ENCODE assay signal across 23 cellular contexts in genomic region chr17:37092701-37093100, GRCh38.
"Had no signal": no experiment of that assay in that cellular context is flagged by ENCODE, and none has a peak within 500 bp of the region (broad histone marks: within the 10 kb centered on the region; RNA-seq: fewer than 3 reads in every experiment).

No MANE protein-coding gene starts in this region.

- H3K27me3 Mint-ChIP-seq: activated CD4-positive, alpha-beta T cell treated with anti-CD3 and anti-CD28 coated beads, Interleukin-2, amount 10 ng/mL, durations not matched to agents 24 days and 14 days; activated naive CD4-positive, alpha-beta T cell treated with anti-CD3 and anti-CD28 coated beads, Interleukin-2, amount 50 U/mL, for 24 hours had no signal

- FAIRE-seq: endothelial cell of umbilical vein, keratinocyte, TTC549 had no signal

- H3K4me1 ChIP-seq: ascending aorta, breast epithelium, right atrium auricular region, tibial artery, uterus had no signal

- H3K27ac Mint-ChIP-seq: activated CD4-positive, alpha-beta T cell treated with anti-CD3 and anti-CD28 coated beads, Interleukin-2, amount 10 ng/mL, durations not matched to agents 24 days and 14 days; activated naive CD4-positive, alpha-beta T cell treated with anti-CD3 and anti-CD28 coated beads, Interleukin-2, amount 50 U/mL, for 24 hours; T-helper 2 cell treated with Interferon-gamma antibody and Interleukin-4, amounts not matched to agents 5 μg/mL and 100 μg/mL, for 36 hours had no signal

- H3K27me3 ChIP-seq: ascending aorta, breast epithelium, right atrium auricular region, tibial artery, uterus had no signal

- H3K4me3 Mint-ChIP-seq: activated CD4-positive, alpha-beta T cell treated with anti-CD3 and anti-CD28 coated beads, Interleukin-2, amount 10 ng/mL, durations not matched to agents 24 days and 14 days; activated naive CD4-positive, alpha-beta T cell treated with anti-CD3 and anti-CD28 coated beads, Interleukin-2, amount 50 U/mL, for 24 hours; T-helper 2 cell treated with Interferon-gamma antibody and Interleukin-4, amounts not matched to agents 5 μg/mL and 100 μg/mL, for 36 hours had no signal

- H3K9me3 Mint-ChIP-seq: activated CD4-positive, alpha-beta T cell treated with anti-CD3 and anti-CD28 coated beads, Interleukin-2, amount 10 ng/mL, durations not matched to agents 24 days and 14 days; activated naive CD4-positive, alpha-beta T cell treated with anti-CD3 and anti-CD28 coated beads, Interleukin-2, amount 50 U/mL, for 24 hours; T-helper 2 cell treated with Interferon-gamma antibody and Interleukin-4, amounts not matched to agents 5 μg/mL and 100 μg/mL, for 36 hours had no signal

- ATAC-seq: left lobe of liver had no signal

- DNase-seq: activated CD4-positive, alpha-beta T cell treated with anti-CD3 and anti-CD28 coated beads, Interleukin-2, amount 10 ng/mL, durations not matched to agents 24 days and 14 days; activated CD4-positive, CD25-positive, alpha-beta regulatory T cell; activated CD8-positive, alpha-beta memory T cell treated with anti-CD3 and anti-CD28 coated beads, Interleukin-2, amount 50 U/mL, for 4 hours; activated gamma-delta T cell; cortex of kidney; effector CD4-positive, alpha-beta T cell; foreskin fibroblast; midbrain; stimulated activated CD4-positive, alpha-beta T cell treated with anti-CD3 and anti-CD28 coated beads, Interleukin-2, amount 100 ng/mL, for 24 hours; stimulated activated naive CD8-positive, alpha-beta T cell treated with anti-CD3 and anti-CD28 coated beads, Interleukin-15, Interleukin-2, amounts not matched to agents 100 U/mL and 50 U/mL, for 24 hours; substantia nigra; tibial artery; uterus had no signal

- H3K4me3 ChIP-seq: ascending aorta, breast epithelium, prostate gland, right atrium auricular region, tibial artery, uterus had no signal

- H3K36me3 ChIP-seq: breast epithelium, uterus had no signal

- H3K27ac ChIP-seq: ascending aorta, breast epithelium, prostate gland, right atrium auricular region, tibial artery, uterus had no signal

- H3K9me3 ChIP-seq: ascending aorta, breast epithelium, prostate gland, right atrium auricular region, tibial artery, uterus had no signal
